ENCODE assay signal across 1 cellular context in the genomic region with DNA sequence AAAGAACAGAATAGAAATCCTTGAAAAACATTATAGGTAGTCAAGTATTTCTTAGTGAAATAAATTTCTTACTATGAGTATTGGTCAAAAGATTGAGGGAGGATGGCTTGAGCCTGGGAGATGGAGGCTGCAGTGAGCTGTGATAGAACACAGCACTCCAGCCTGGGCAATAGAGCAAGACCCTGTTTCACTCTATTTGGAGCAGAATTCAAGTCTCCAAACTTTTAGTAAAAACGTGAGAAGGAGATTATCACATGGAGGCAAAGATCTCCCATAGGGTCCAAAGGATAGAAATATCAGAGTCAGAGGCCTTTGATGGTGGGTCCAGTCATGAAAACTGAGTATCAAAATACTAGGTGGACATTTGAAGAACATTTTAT.
TF ChIP-seq lines count a peak whose summit lies in the region.

No MANE protein-coding gene starts in this region.

TF ChIP-seq in K562, 482 proteins besides CTCF, POLR2A, EP300 and RAD21:
- TF ChIP-seq ZNF121 (CRISPR knock-in tag; conservative IDR thresholded peaks at IDR 0.05) (peak; percentile 96), RBM25 (IDR thresholded peaks at IDR 0.05; ENCODE audit: low read depth, low read length, severe bottlenecking) (peak; percentile 72), BCOR (IDR thresholded peaks at IDR 0.05) (0 out of 2 replicates have a peak, but pooled peaks have one; percentile 24), ZNF239 (CRISPR knock-in tag; IDR thresholded peaks at IDR 0.05) (no peak)
TF ChIP-seq in K562: peak in this region for 3.
